8 cellular contexts compared by ENCODE assay signal in genomic region chr4:75723802-75724065, GRCh38. TPM values are rescaled to one million over a fixed set of nuclear protein-coding genes. Genes with fewer than 3 reads are reported as not detected.
DNase-seq lines count a peak whose midpoint lies in the region; ATAC-seq and TF ChIP-seq lines count a peak whose summit lies in the region.

No MANE protein-coding gene starts in this region.

- H3K27me3 ChIP-seq in GM23338 (ENCODE audit: insufficient read depth), result no peaks in the 10 kb centered on the region

- no peak for ATAC-seq in GM23338

- H3F3A ChIP-seq in GM23338 (replicated peaks; ENCODE audit: low read depth), result no peaks in the 10 kb centered on the region

- peak overlapping the region; percentile 98; the same call in 1 of the 2 replicates for H3K27ac ChIP-seq in GM23338 (ENCODE audit: low read depth)

- no peaks in the 10 kb centered on the region; the same call in 1 of the 2 replicates for H3K36me3 ChIP-seq in GM23338 (ENCODE audit: insufficient read depth)

- H3K4me1 ChIP-seq in GM23338 (ENCODE audit: insufficient read depth), result peaks cover 30% of the 10 kb centered on the region

- peaks cover 11% of the 10 kb centered on the region for H3K27me3 Mint-ChIP-seq in GM23338 (ENCODE audit: insufficient read depth, low read depth, poor library complexity)

- H2AFZ ChIP-seq in GM23338, result no peak overlapping the region

- H3K79me2 ChIP-seq in GM23338 (replicated peaks; ENCODE audit: insufficient read depth), result peaks cover 93% of the 10 kb centered on the region

- DNase-seq in GM23338 (ENCODE audit: low spot score), result no peak
- DNase-seq in foreskin fibroblast, result no peak
- no peak for DNase-seq in skeletal muscle cell (ENCODE audit: low read depth)
- DNase-seq in DMS53 (lab: John Stamatoyannopoulos, UW), result no peak
- DNase-seq in GM13977 (ENCODE audit: low spot score), result no peak
- no peak for DNase-seq in activated CD4-positive, alpha-beta T cell treated with anti-CD3 and anti-CD28 coated beads, Interleukin-2, amount 50 U/mL, for 4 hours
- no peak for DNase-seq in occipital lobe (lab: John Stamatoyannopoulos, UW)

- in situ Hi-C loops in GM13977 (cut with MboI; ENCODE audit: low pct_unique_long_range_greater_than_20kb, low sequenced_read_pairs, unreplicated experiment), result no loop called here

- H3K4me1 Mint-ChIP-seq in GM23338, result peaks cover 32% of the 10 kb centered on the region

- H3K9me2 ChIP-seq in GM23338 (ENCODE audit: insufficient read depth), result no peaks in the 10 kb centered on the region

- TF ChIP-seq CTCF in GM23338 (conservative IDR thresholded peaks at IDR 0.05; ENCODE audit: low read depth in 2 of 2) (no peak), WI38 (IDR thresholded peaks at IDR 0.05; ENCODE audit: low read depth, low read length) (no peak), foreskin fibroblast (IDR thresholded peaks at IDR 0.05; ENCODE audit: low read depth, low read length) (no peak), GM13977 (IDR thresholded peaks at IDR 0.05; ENCODE audit: extremely low read depth, insufficient read depth, missing control alignments) (no peak)

- peak overlapping the region; percentile 98 for H3K4me3 Mint-ChIP-seq in GM23338

- no peaks in the 10 kb centered on the region for H3K9me3 Mint-ChIP-seq in GM23338

- peaks cover 15% of the 10 kb centered on the region for H3K36me3 Mint-ChIP-seq in GM23338 (ENCODE audit: low read depth)

- H3K27ac Mint-ChIP-seq in GM23338, result peak overlapping the region; percentile 99

- H3K4me2 ChIP-seq in GM23338, result peak overlapping the region; percentile 84

- H4K20me1 ChIP-seq in GM23338 (replicated peaks; ENCODE audit: insufficient read depth), result peaks cover 18% of the 10 kb centered on the region

- H3K4me3 ChIP-seq in GM23338, result peak overlapping the region; percentile 68
- peak overlapping the region; percentile 97 for H3K4me3 ChIP-seq in WI38 (ENCODE audit: low read depth, low read length)
- H3K4me3 ChIP-seq in foreskin fibroblast (ENCODE audit: low read depth in 1 of 2, low read length in 2 of 2), result peak overlapping the region; percentile 71 to 96
- peak overlapping the region; percentile 84 for H3K4me3 ChIP-seq in skeletal muscle cell (ENCODE audit: low read depth, low read length)

TF ChIP-seq in GM23338, 12 proteins besides CTCF, POLR2A, EP300 and RAD21 (continues in another document):
- TF ChIP-seq JUNB (IDR thresholded peaks at IDR 0.05; ENCODE audit: unreplicated experiment) (no peak), CREB1 (CRISPR knock-in tag; IDR thresholded peaks at IDR 0.05; ENCODE audit: low read depth) (no peak), POLR2AphosphoS5 (IDR thresholded peaks at IDR 0.05; ENCODE audit: low read depth) (no peak), ZNF331 (CRISPR knock-in tag; IDR thresholded peaks at IDR 0.05; ENCODE audit: low read depth) (no peak), ZNF114 (CRISPR knock-in tag; IDR thresholded peaks at IDR 0.05) (no peak), NANOG (IDR thresholded peaks at IDR 0.05; ENCODE audit: borderline replicate concordance) (no peak), STAT1 (IDR thresholded peaks at IDR 0.05; ENCODE audit: unreplicated experiment) (no peak), EZH2 (IDR thresholded peaks at IDR 0.05; ENCODE audit: low read depth, unreplicated experiment) (no peak), EZH2phosphoT487 (IDR thresholded peaks at IDR 0.05; ENCODE audit: unreplicated experiment) (no peak)
- TF ChIP-seq, protein P1, sequence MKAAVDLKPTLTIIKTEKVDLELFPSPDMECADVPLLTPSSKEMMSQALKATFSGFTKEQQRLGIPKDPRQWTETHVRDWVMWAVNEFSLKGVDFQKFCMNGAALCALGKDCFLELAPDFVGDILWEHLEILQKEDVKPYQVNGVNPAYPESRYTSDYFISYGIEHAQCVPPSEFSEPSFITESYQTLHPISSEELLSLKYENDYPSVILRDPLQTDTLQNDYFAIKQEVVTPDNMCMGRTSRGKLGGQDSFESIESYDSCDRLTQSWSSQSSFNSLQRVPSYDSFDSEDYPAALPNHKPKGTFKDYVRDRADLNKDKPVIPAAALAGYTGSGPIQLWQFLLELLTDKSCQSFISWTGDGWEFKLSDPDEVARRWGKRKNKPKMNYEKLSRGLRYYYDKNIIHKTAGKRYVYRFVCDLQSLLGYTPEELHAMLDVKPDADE (IDR thresholded peaks at IDR 0.05), result no peak
- TF ChIP-seq, protein P2, sequence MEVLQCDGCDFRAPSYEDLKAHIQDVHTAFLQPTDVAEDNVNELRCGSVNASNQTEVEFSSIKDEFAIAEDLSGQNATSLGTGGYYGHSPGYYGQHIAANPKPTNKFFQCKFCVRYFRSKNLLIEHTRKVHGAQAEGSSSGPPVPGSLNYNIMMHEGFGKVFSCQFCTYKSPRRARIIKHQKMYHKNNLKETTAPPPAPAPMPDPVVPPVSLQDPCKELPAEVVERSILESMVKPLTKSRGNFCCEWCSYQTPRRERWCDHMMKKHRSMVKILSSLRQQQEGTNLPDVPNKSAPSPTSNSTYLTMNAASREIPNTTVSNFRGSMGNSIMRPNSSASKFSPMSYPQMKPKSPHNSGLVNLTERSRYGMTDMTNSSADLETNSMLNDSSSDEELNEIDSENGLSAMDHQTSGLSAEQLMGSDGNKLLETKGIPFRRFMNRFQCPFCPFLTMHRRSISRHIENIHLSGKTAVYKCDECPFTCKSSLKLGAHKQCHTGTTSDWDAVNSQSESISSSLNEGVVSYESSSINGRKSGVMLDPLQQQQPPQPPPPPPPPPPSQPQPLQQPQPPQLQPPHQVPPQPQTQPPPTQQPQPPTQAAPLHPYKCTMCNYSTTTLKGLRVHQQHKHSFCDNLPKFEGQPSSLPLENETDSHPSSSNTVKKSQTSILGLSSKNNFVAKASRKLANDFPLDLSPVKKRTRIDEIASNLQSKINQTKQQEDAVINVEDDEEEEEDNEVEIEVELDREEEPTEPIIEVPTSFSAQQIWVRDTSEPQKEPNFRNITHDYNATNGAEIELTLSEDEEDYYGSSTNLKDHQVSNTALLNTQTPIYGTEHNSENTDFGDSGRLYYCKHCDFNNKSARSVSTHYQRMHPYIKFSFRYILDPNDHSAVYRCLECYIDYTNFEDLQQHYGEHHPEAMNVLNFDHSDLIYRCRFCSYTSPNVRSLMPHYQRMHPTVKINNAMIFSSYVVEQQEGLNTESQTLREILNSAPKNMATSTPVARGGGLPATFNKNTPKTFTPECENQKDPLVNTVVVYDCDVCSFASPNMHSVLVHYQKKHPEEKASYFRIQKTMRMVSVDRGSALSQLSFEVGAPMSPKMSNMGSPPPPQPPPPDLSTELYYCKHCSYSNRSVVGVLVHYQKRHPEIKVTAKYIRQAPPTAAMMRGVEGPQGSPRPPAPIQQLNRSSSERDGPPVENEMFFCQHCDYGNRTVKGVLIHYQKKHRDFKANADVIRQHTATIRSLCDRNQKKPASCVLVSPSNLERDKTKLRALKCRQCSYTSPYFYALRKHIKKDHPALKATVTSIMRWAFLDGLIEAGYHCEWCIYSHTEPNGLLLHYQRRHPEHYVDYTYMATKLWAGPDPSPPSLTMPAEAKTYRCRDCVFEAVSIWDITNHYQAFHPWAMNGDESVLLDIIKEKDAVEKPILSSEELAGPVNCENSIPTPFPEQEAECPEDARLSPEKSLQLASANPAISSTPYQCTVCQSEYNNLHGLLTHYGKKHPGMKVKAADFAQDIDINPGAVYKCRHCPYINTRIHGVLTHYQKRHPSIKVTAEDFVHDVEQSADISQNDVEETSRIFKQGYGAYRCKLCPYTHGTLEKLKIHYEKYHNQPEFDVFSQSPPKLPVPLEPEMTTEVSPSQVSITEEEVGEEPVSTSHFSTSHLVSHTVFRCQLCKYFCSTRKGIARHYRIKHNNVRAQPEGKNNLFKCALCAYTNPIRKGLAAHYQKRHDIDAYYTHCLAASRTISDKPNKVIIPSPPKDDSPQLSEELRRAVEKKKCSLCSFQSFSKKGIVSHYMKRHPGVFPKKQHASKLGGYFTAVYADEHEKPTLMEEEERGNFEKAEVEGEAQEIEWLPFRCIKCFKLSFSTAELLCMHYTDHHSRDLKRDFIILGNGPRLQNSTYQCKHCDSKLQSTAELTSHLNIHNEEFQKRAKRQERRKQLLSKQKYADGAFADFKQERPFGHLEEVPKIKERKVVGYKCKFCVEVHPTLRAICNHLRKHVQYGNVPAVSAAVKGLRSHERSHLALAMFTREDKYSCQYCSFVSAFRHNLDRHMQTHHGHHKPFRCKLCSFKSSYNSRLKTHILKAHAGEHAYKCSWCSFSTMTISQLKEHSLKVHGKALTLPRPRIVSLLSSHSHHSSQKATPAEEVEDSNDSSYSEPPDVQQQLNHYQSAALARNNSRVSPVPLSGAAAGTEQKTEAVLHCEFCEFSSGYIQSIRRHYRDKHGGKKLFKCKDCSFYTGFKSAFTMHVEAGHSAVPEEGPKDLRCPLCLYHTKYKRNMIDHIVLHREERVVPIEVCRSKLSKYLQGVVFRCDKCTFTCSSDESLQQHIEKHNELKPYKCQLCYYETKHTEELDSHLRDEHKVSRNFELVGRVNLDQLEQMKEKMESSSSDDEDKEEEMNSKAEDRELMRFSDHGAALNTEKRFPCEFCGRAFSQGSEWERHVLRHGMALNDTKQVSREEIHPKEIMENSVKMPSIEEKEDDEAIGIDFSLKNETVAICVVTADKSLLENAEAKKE (CRISPR knock-in tag; IDR thresholded peaks at IDR 0.05), result no peak

RNA-seq across cellular contexts. Expression of gene USO1, which starts 0.6 kb away (rescaled TPM):
- 241 and 277 TPM in 2 replicates for total RNA-seq in GM23338 (2014; rRNA removed; shearing (Covaris generic))
- 98.5 and 113 TPM in 2 replicates for polyA plus RNA-seq in GM23338 (2016; fragmentation: Nextera tagmentation; extraction: Ambion mirVana)
- 56.6 TPM for total RNA-seq in occipital lobe

RNA-seq across cellular contexts. Expression of gene G3BP2, which starts 50.5 kb away (rescaled TPM):
- 411 and 435 TPM in 2 replicates for total RNA-seq in GM23338 (2014; rRNA removed; shearing (Covaris generic))
- polyA plus RNA-seq in GM23338 (2016; fragmentation: Nextera tagmentation; extraction: Ambion mirVana), result 94.5 and 103 TPM in 2 replicates
- total RNA-seq in occipital lobe, result 395 TPM
